8 cellular contexts compared by ENCODE assay signal in genomic region chr6:6684365-6684833, GRCh38.
DNase-seq lines count a peak whose midpoint lies in the region; ATAC-seq and TF ChIP-seq lines count a peak whose summit lies in the region.

No MANE protein-coding gene starts in this region.

- no TSS peak for BruUV-seq in Caco-2 (replicated peaks; lab: Mats Ljungman, UMichigan)

- CTCF ChIA-PET in Caco-2 (lab: Charles Lee), result no interaction called here

- H3K9me3 ChIP-seq in Caco-2, result no peaks in the 10 kb centered on the region
- H3K9me3 ChIP-seq in HAP-1, result no peaks in the 10 kb centered on the region
- no peaks in the 10 kb centered on the region for H3K9me3 ChIP-seq in aorta (ENCODE audit: control insufficient read depth, low read length)

- H3K4me3 ChIP-seq in Caco-2 (ENCODE audit: low read depth, low read length), result no peak overlapping the region
- no peak overlapping the region for H3K4me3 ChIP-seq in HAP-1
- no peak overlapping the region for H3K4me3 ChIP-seq in aorta (ENCODE audit: low read length in 2 of 2)

- H3K36me3 ChIP-seq in Caco-2 (ENCODE audit: control insufficient read depth, insufficient read depth, low read length) (no peaks in the 10 kb centered on the region), HAP-1 (replicated peaks) (no peaks in the 10 kb centered on the region), aorta (ENCODE audit: control insufficient read depth in 1 of 2, insufficient read depth in 2 of 2, low read length in 1 of 2) (no peaks in the 10 kb centered on the region)

- ATAC-seq in GM19372 (IDR thresholded peaks at IDR 0.05; ENCODE audit: low read depth, unreplicated experiment) (peak; percentile 81), HG03175 (IDR thresholded peaks at IDR 0.05; ENCODE audit: unreplicated experiment) (peak; percentile 93), aorta (ENCODE audit: low FRiP score) (no peak)

- H3K4me3 Mint-ChIP-seq in Caco-2 (ENCODE audit: unreplicated experiment), result peak overlapping the region; percentile 32
- H3K4me3 Mint-ChIP-seq in chondrocyte (ENCODE audit: unreplicated experiment), result no peak overlapping the region

- H3K36me3 Mint-ChIP-seq in Caco-2 (ENCODE audit: insufficient read depth, unreplicated experiment), result no peaks in the 10 kb centered on the region
- no peaks in the 10 kb centered on the region for H3K36me3 Mint-ChIP-seq in chondrocyte (ENCODE audit: low read depth)

- H3K27ac ChIP-seq in aorta (ENCODE audit: low read depth in 1 of 2, low read length in 2 of 2), result no peak overlapping the region

- H3K27me3 Mint-ChIP-seq in Caco-2 (ENCODE audit: insufficient read depth, unreplicated experiment) (no peaks in the 10 kb centered on the region), chondrocyte (ENCODE audit: low read depth) (no peaks in the 10 kb centered on the region)

- intact Hi-C loops in Caco-2 (cut with micrococcal nuclease; ENCODE audit: unreplicated experiment), result loop anchor here (2.0 kb wide), 1 partner anchor 558 kb away; no protein-coding TSS in a partner anchor
- intact Hi-C loops in aorta (cut with DNase I), result no loop called here

- no peak overlapping the region for H3K27ac Mint-ChIP-seq in Caco-2 (ENCODE audit: unreplicated experiment)
- peak overlapping the region; percentile 0 for H3K27ac Mint-ChIP-seq in chondrocyte (ENCODE audit: unreplicated experiment)

- H3K9me3 Mint-ChIP-seq in Caco-2 (ENCODE audit: unreplicated experiment), result no peaks in the 10 kb centered on the region
- H3K9me3 Mint-ChIP-seq in chondrocyte (ENCODE audit: low read depth), result no peaks in the 10 kb centered on the region

- TF ChIP-seq CTCF in Caco-2 (IDR thresholded peaks at IDR 0.05; ENCODE audit: insufficient read depth in 1 of 2, low read depth in 1 of 2, low read length in 1 of 2, severe bottlenecking in 1 of 2, unreplicated experiment in 1 of 2) (no peak), chondrocyte (IDR thresholded peaks at IDR 0.05) (no peak)

- no peak for DNase-seq in Caco-2
- DNase-seq in chondrocyte (ENCODE audit: low spot score), result no peak
- no peak for DNase-seq in DMS79 (lab: John Stamatoyannopoulos, UW)
- no peak for DNase-seq in NCI-H1105 (lab: John Stamatoyannopoulos, UW)
- DNase-seq in HAP-1 (ENCODE audit: low spot score in 2 of 2), result no peak
- no peak for DNase-seq in aorta

- no peaks in the 10 kb centered on the region for H3K27me3 ChIP-seq in Caco-2 (replicated peaks; ENCODE audit: control insufficient read depth, insufficient read depth, low read length)
- H3K27me3 ChIP-seq in HAP-1 (ENCODE audit: low read depth), result no peaks in the 10 kb centered on the region
- no peaks in the 10 kb centered on the region for H3K27me3 ChIP-seq in aorta (ENCODE audit: control insufficient read depth in 1 of 2, insufficient read depth in 2 of 2, low read length in 1 of 2)

- in situ Hi-C loops in HAP-1 (cut with MboI; ENCODE audit: low sequenced_read_pairs), result loop anchor here (25.0 kb wide), 1 partner anchor 928 kb away; no protein-coding TSS in a partner anchor

- POLR2A ChIA-PET in Caco-2 (lab: Charles Lee), result no interaction called here

- peaks cover 18% of the 10 kb centered on the region for H3K4me1 Mint-ChIP-seq in Caco-2 (ENCODE audit: low read depth, unreplicated experiment)
- H3K4me1 Mint-ChIP-seq in chondrocyte (ENCODE audit: low read depth), result peaks cover 26% of the 10 kb centered on the region

- H3K4me1 ChIP-seq in Caco-2, result peaks cover 24% of the 10 kb centered on the region
- H3K4me1 ChIP-seq in HAP-1, result peaks cover 9% of the 10 kb centered on the region
- H3K4me1 ChIP-seq in aorta (ENCODE audit: control insufficient read depth in 1 of 2, insufficient read depth in 2 of 2, low read length in 2 of 2), result no peaks in the 10 kb centered on the region

- 47 to 48% methylated on average over 11 of the region's 11 CpGs for WGBS in aorta, 2 donors
